Comparison of ENCODE assay signal across 8 cellular contexts in genomic region chr1:234866007-234866866, GRCh38.
DNase-seq lines count a peak whose midpoint lies in the region; ATAC-seq and TF ChIP-seq lines count a peak whose summit lies in the region.

No MANE protein-coding gene starts in this region.

- CTCF ChIA-PET in HEK293 (lab: Yijun Ruan, JAX) (interaction anchor here (1.1 kb wide), 1 partner anchor 218 kb away, joined by 3 read pairs; no protein-coding TSS in a partner anchor), WTC11 (lab: Charles Lee) (interaction anchor here (0.7 kb wide), 1 partner anchor 274 kb away, joined by 3 read pairs; no protein-coding TSS in a partner anchor)

- no peak overlapping the region for H3K4me3 Mint-ChIP-seq in WTC11
- H3K4me3 Mint-ChIP-seq in mesothelial cell of epicardium: no peak overlapping the region

- H3K9ac ChIP-seq in smooth muscle cell (ENCODE audit: low read depth): no peak overlapping the region

- ATAC-seq in WTC11: no peak
- ATAC-seq in GM19467 (IDR thresholded peaks at IDR 0.05; ENCODE audit: unreplicated experiment): no peak

- no peak overlapping the region for H3K4me2 ChIP-seq in smooth muscle cell

- no peaks in the 10 kb centered on the region; the same call in 1 of the 2 replicates for H3K4me1 Mint-ChIP-seq in WTC11
- H3K4me1 Mint-ChIP-seq in mesothelial cell of epicardium: peaks cover 34% of the 10 kb centered on the region

- POLR2A ChIA-PET in HEK293 (lab: Yijun Ruan, JAX): no interaction called here
- POLR2A ChIA-PET in WTC11 (lab: Charles Lee): no interaction called here

- no peak for TF ChIP-seq CTCF in HEK293 (tag by site-specific recombination; IDR thresholded peaks at IDR 0.05)
- TF ChIP-seq CTCF in fibroblast of villous mesenchyme (IDR thresholded peaks at IDR 0.05; ENCODE audit: insufficient read depth, low read depth, low read length): no peak
- no peak for TF ChIP-seq CTCF in smooth muscle cell (IDR thresholded peaks at IDR 0.05; ENCODE audit: borderline replicate concordance, insufficient read depth, poor library complexity, severe bottlenecking)
- no peak for TF ChIP-seq CTCF in WTC11 (IDR thresholded peaks at IDR 0.05)
- TF ChIP-seq CTCF in mesothelial cell of epicardium (IDR thresholded peaks at IDR 0.05; ENCODE audit: unreplicated experiment): no peak

- 47% methylated on average over 18 of the region's 18 CpGs for WGBS in smooth muscle cell (ENCODE audit: low lambda C conversion rate)

- no peaks in the 10 kb centered on the region for H4K20me1 ChIP-seq in smooth muscle cell (ENCODE audit: low read depth)

- no peak overlapping the region for H2AFZ ChIP-seq in smooth muscle cell (ENCODE audit: low read depth)

- H3K9me3 Mint-ChIP-seq in WTC11: peaks cover 6% of the 10 kb centered on the region; the same call in 1 of the 2 replicates
- H3K9me3 Mint-ChIP-seq in mesothelial cell of epicardium: no peaks in the 10 kb centered on the region

- H3K27me3 Mint-ChIP-seq in WTC11 (ENCODE audit: low read depth) (no peaks in the 10 kb centered on the region; the same call in 1 of the 2 replicates), mesothelial cell of epicardium (ENCODE audit: low read depth) (no peaks in the 10 kb centered on the region)

- H3K79me2 ChIP-seq in smooth muscle cell (ENCODE audit: low read depth): no peaks in the 10 kb centered on the region

- H3K9me3 ChIP-seq in HEK293 (ENCODE audit: control insufficient read depth, insufficient read depth, low read depth, low read length) (no peaks in the 10 kb centered on the region), smooth muscle cell (replicated peaks; ENCODE audit: low read depth) (no peaks in the 10 kb centered on the region)

- no peaks in the 10 kb centered on the region for H3K4me1 ChIP-seq in HEK293 (ENCODE audit: control insufficient read depth, insufficient read depth, low read length)
- no peaks in the 10 kb centered on the region for H3K4me1 ChIP-seq in smooth muscle cell (ENCODE audit: low read depth)

- DNase-seq in SIG-M5 (lab: John Stamatoyannopoulos, UW) (peak; percentile 85), fibroblast of villous mesenchyme (ENCODE audit: low read depth) (peak; percentile 93), smooth muscle cell (lab: John Stamatoyannopoulos, UW; ENCODE audit: unreplicated experiment) (no peak), WTC11 (ENCODE audit: low spot score) (no peak), mesothelial cell of epicardium (ENCODE audit: low spot score in 2 of 2, unreplicated experiment in 2 of 2) (no peak)
- no peak for DNase-seq in stimulated activated CD4-positive, alpha-beta T cell treated with anti-CD3 and anti-CD28 coated beads, Interleukin-4, amount 100 ng/mL, for 4 hours

- no peak overlapping the region for H3K27ac Mint-ChIP-seq in WTC11
- H3K27ac Mint-ChIP-seq in mesothelial cell of epicardium: no peak overlapping the region

- H3K36me3 ChIP-seq in HEK293 (ENCODE audit: control insufficient read depth in 2 of 2, insufficient read depth in 1 of 2, low read length in 2 of 2): no peaks in the 10 kb centered on the region
- H3K36me3 ChIP-seq in smooth muscle cell (ENCODE audit: low read depth): no peaks in the 10 kb centered on the region

- H3K4me3 ChIP-seq in HEK293 (ENCODE audit: low read depth, low read length): no peak overlapping the region
- no peak overlapping the region for H3K4me3 ChIP-seq in fibroblast of villous mesenchyme (ENCODE audit: low read depth, low read length)
- no peak overlapping the region for H3K4me3 ChIP-seq in smooth muscle cell

- H3K27ac ChIP-seq in HEK293 (ENCODE audit: extremely low read depth, low read depth, low read length) (no peak overlapping the region), smooth muscle cell (ENCODE audit: low read depth) (peak overlapping the region; percentile 45)

- no peaks in the 10 kb centered on the region for H3K27me3 ChIP-seq in smooth muscle cell (ENCODE audit: low read depth)

- H3K36me3 Mint-ChIP-seq in WTC11: no peaks in the 10 kb centered on the region
- no peaks in the 10 kb centered on the region for H3K36me3 Mint-ChIP-seq in mesothelial cell of epicardium

- H3F3A ChIP-seq in smooth muscle cell (ENCODE audit: low read depth): peaks cover 6% of the 10 kb centered on the region

TF ChIP-seq in HEK293, 187 proteins besides CTCF, POLR2A, EP300 and RAD21 (continues in another document):
- TF ChIP-seq ZNF530 (tag by site-specific recombination; IDR thresholded peaks at IDR 0.05; ENCODE audit: low read depth) (no peak), ZNF133 (tag by site-specific recombination; IDR thresholded peaks at IDR 0.05) (no peak), PRDM1 (tag by site-specific recombination; IDR thresholded peaks at IDR 0.05) (no peak), ZNF658 (tag by site-specific recombination; IDR thresholded peaks at IDR 0.05) (no peak), ZNF701 (tag by site-specific recombination; IDR thresholded peaks at IDR 0.05) (no peak), ZNF830 (tag by site-specific recombination; IDR thresholded peaks at IDR 0.05; ENCODE audit: low read depth) (no peak), ZSCAN5A (tag by site-specific recombination; IDR thresholded peaks at IDR 0.05) (no peak), ZNF561 (tag by site-specific recombination; IDR thresholded peaks at IDR 0.05; ENCODE audit: borderline replicate concordance) (no peak), ZNF112 (tag by site-specific recombination; IDR thresholded peaks at IDR 0.05) (no peak), ZBTB8A (tag by site-specific recombination; IDR thresholded peaks at IDR 0.05) (no peak; the same call in 1 of the 2 replicates)

TF ChIP-seq in WTC11, 78 proteins besides CTCF, POLR2A, EP300 and RAD21:
- no peak for TF ChIP-seq AR (CRISPR knock-in tag; IDR thresholded peaks at IDR 0.05)
- TF ChIP-seq E2F5 (CRISPR knock-in tag; IDR thresholded peaks at IDR 0.05): no peak
TF ChIP-seq in WTC11: peak in this region for 0.

Comparison
In these comparisons a context has a peak if more than half of its experiments do, and no peak if none do; other contexts are left out.
1. DNase-seq: peak in SIG-M5 (single experiment) and fibroblast of villous mesenchyme (single experiment); none in smooth muscle cell (single experiment), WTC11 (single experiment), mesothelial cell of epicardium (0 of 2) and stimulated activated CD4-positive, alpha-beta T cell treated with anti-CD3 and anti-CD28 coated beads, Interleukin-4, amount 100 ng/mL, for 4 hours (0 of 2).
2. Of the 8 proteins assayed by ChIP-seq in both HEK293 and WTC11: peak only in HEK293: ZNF416; only in WTC11: none; in both: none; in neither: 7.